In the genomic region with DNA sequence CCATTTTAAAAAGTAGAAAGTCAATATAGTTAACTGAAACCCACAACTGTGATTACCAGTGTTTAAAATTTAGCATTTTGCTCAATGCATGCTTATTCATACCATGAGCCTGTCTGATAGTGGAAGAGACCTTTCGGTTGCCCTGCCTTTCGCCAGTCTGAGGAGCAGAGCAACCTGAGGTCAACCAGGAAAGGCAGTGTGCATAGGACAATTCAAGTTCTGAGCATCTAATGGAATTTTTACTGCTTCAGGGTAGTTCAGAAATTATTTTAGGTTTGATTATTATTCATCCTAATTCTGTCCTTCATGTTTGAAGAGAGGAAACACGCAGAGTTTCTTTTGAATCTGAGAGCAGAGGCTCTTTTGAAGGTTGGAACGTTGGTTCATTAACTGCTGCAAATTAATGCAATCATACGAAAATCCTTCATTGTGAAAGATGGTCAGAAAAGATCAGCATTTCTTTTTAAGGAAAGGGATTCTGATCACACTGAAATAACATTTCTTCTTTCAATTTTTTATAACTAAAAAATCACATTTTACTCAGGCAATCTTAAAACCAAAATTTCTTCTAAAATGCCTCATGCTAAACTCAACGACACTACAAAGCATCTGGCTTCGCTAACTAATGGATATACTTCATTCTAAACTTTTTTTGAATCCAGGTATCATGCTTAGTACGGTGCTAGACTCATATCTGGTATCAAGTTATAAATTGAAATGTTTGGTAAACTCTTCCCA, we compare ENCODE assay signal across 11 cellular contexts.
DNase-seq lines count a peak whose midpoint lies in the region; ATAC-seq, FAIRE-seq and TF ChIP-seq lines count a peak whose summit lies in the region.
"Had no signal": no experiment of that assay in that cellular context is flagged by ENCODE, and none has a peak within 500 bp of the region (broad histone marks: within the 10 kb centered on the region; RNA-seq: fewer than 3 reads in every experiment).

No MANE protein-coding gene starts in this region.

- BruUV-seq in endothelial cell of umbilical vein (replicated peaks; lab: Mats Ljungman, UMichigan), result TSS peak; percentile 57

- H3K27ac ChIP-seq in SK-N-MC (peak overlapping the region; percentile 91), endothelial cell of umbilical vein (ENCODE audit: insufficient read depth, low read depth, low read length) (peak overlapping the region; percentile 99)

- no peaks in the 10 kb centered on the region for H3K9me3 ChIP-seq in SK-N-MC (ENCODE audit: low read depth, low read length)
- no peaks in the 10 kb centered on the region for H3K9me3 ChIP-seq in endothelial cell of umbilical vein (replicated peaks; ENCODE audit: control insufficient read depth, insufficient read depth, low read length)
- H3K9me3 ChIP-seq in skeletal muscle satellite cell (replicated peaks; ENCODE audit: low read length), result no peaks in the 10 kb centered on the region

- TF ChIP-seq CTCF in endothelial cell of umbilical vein (IDR thresholded peaks at IDR 0.05; ENCODE audit: extremely low read depth in 1 of 2, insufficient read depth in 1 of 2, low read depth in 1 of 2, low read length in 2 of 2), result no peak

- H3K4me3 ChIP-seq in SK-N-MC (peak overlapping the region; percentile 74), endothelial cell of umbilical vein (replicated peaks in 1 of 3; ENCODE audit: insufficient read depth in 1 of 3, low read depth in 1 of 3, low read length in 3 of 3) (peak overlapping the region in 1 of 3 experiments; percentile 9), skeletal muscle satellite cell (ENCODE audit: low read length) (peak overlapping the region; percentile 42)

- H2AFZ ChIP-seq in endothelial cell of umbilical vein (ENCODE audit: low read depth, low read length), result no peak overlapping the region

- H3K9ac ChIP-seq in SK-N-MC (ENCODE audit: insufficient read length) (peak overlapping the region; percentile 12), endothelial cell of umbilical vein (replicated peaks; ENCODE audit: extremely low read depth, insufficient read depth, low read length) (peak overlapping the region; percentile 95), skeletal muscle satellite cell (ENCODE audit: low read depth, low read length) (peak overlapping the region; percentile 85)

- CTCF ChIA-PET in endothelial cell of umbilical vein (lab: Charles Lee), result interaction anchor here (0.7 to 2.1 kb wide), 8 partner anchors 18 to 172 kb away, joined by 3 to 9 read pairs (median 4); a partner anchor contains a TSS

- H3K79me2 ChIP-seq in endothelial cell of umbilical vein (ENCODE audit: control insufficient read depth, insufficient read depth, low read length), result no peaks in the 10 kb centered on the region

- intact Hi-C loops in endothelial cell of umbilical vein (cut with micrococcal nuclease), result loop anchor here (1.0 to 2.0 kb wide), 6 partner anchors 33 to 187 kb away; a partner anchor contains a TSS

- H3K9me1 ChIP-seq in endothelial cell of umbilical vein (replicated peaks; ENCODE audit: control insufficient read depth, extremely low read depth, insufficient read depth, low read length), result no peaks in the 10 kb centered on the region

- H3K4me1 ChIP-seq in endothelial cell of umbilical vein (ENCODE audit: control insufficient read depth, extremely low read depth, insufficient read depth, low read length) (peaks cover 66% of the 10 kb centered on the region), skeletal muscle satellite cell (ENCODE audit: control insufficient read depth, insufficient read depth, low read length) (peaks cover 73% of the 10 kb centered on the region)

- dilution Hi-C loops in endothelial cell of umbilical vein (cut with MboI; ENCODE audit: extremely low pct_ligation_motif_present, low sequenced_read_pairs), result no loop called here

- H4K20me1 ChIP-seq in endothelial cell of umbilical vein (replicated peaks; ENCODE audit: control insufficient read depth, extremely low read depth, insufficient read depth, low read length), result no peaks in the 10 kb centered on the region

- no peak for TF ChIP-seq POLR2A in endothelial cell of umbilical vein (IDR thresholded peaks at IDR 0.05; ENCODE audit: low read depth, low read length)

- FAIRE-seq in endothelial cell of umbilical vein (lab: Jason Lieb, UNC), result peak; percentile 44
- FAIRE-seq: GM19239 had no signal

- no peak for ATAC-seq in GM21576 (IDR thresholded peaks at IDR 0.05; ENCODE audit: unreplicated experiment)

- H3K4me2 ChIP-seq in endothelial cell of umbilical vein (ENCODE audit: insufficient read depth, low read length) (peak overlapping the region; percentile 82), skeletal muscle satellite cell (ENCODE audit: low read length) (peak overlapping the region; percentile 88)

- H3K36me3 ChIP-seq in SK-N-MC (ENCODE audit: insufficient read depth, low read length) (no peaks in the 10 kb centered on the region), endothelial cell of umbilical vein (ENCODE audit: control insufficient read depth in 2 of 2, extremely low read depth in 1 of 2, insufficient read depth in 2 of 2, low read length in 2 of 2) (no peaks in the 10 kb centered on the region), skeletal muscle satellite cell (ENCODE audit: insufficient read depth, low read length) (no peaks in the 10 kb centered on the region)

- H3K27me3 ChIP-seq in endothelial cell of umbilical vein (ENCODE audit: control insufficient read depth in 2 of 2, insufficient read depth in 2 of 2, low read length in 2 of 2) (no peaks in the 10 kb centered on the region), skeletal muscle satellite cell (ENCODE audit: control insufficient read depth, insufficient read depth, low read length) (no peaks in the 10 kb centered on the region)

- POLR2A ChIA-PET in endothelial cell of umbilical vein (lab: Charles Lee), result interaction anchor here (0.9 kb wide), 1 partner anchor 233 kb away, joined by 3 read pairs; no protein-coding TSS in a partner anchor

- DNase-seq in COLO829 (ENCODE audit: low spot score) (peak; percentile 33), SK-N-MC (ENCODE audit: low read depth, low spot score) (no peak), endothelial cell of umbilical vein (ENCODE audit: low read depth, low spot score) (no peak), GM03348 (ENCODE audit: low spot score) (no peak), AG08395 (ENCODE audit: low spot score) (no peak), cerebellar nuclear complex (lab: John Stamatoyannopoulos, UW) (no peak)
- DNase-seq: NCI-H1105, SHP77 treated with DMSO at 0.1 percent for 48 hours had no signal

TF ChIP-seq in endothelial cell of umbilical vein, 7 proteins besides CTCF, POLR2A, EP300 and RAD21:
- TF ChIP-seq JUN (IDR thresholded peaks at IDR 0.05; ENCODE audit: borderline replicate concordance, insufficient read depth, insufficient read length, low read depth) (no peak), POLR2AphosphoS5 (IDR thresholded peaks at IDR 0.05; ENCODE audit: insufficient read depth, low read depth, low read length) (no peak), FOS (IDR thresholded peaks at IDR 0.05; ENCODE audit: borderline replicate concordance, insufficient read depth, low read length) (no peak), EZH2 (IDR thresholded peaks at IDR 0.05; ENCODE audit: borderline replicate concordance, low read depth, low read length, severe bottlenecking) (no peak), GATA2 (IDR thresholded peaks at IDR 0.05; ENCODE audit: insufficient read depth, insufficient read length, low read depth, low read length) (no peak)
- TF ChIP-seq, protein P1, sequence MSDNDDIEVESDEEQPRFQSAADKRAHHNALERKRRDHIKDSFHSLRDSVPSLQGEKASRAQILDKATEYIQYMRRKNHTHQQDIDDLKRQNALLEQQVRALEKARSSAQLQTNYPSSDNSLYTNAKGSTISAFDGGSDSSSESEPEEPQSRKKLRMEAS (IDR thresholded peaks at IDR 0.05; ENCODE audit: insufficient read depth, insufficient read length), result no peak

Comparison
In these comparisons a context has a peak if more than half of its experiments do, and no peak if none do; other contexts are left out.
1. H3K9ac ChIP-seq: peak in every context shown above with its lines; median percentile 95 in endothelial cell of umbilical vein; 85 in skeletal muscle satellite cell; 12 in SK-N-MC.